Comparison of ENCODE assay signal across 8 cellular contexts in the genomic region with DNA sequence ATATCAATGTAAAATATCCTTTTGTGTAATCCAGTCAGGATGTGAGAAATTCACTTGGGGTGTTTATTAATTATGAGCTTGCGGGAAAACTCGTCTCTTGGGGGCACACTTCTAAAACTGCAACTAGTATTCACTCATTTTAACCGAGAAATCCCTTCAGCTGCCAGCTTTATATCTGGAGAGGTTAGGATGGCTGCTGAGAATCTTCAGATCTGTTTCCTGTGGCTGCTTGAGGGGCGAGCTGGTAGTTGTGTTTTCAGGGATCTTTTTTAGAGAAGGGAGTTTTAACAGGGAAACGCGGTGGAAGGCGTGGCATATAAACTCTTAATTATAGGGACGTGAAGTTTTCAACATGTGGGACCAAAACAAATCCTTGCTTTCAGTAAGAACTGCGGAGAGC. TPM values are rescaled to one million over a fixed set of nuclear protein-coding genes. Genes with fewer than 3 reads are reported as not detected.
DNase-seq lines count a peak whose midpoint lies in the region; ATAC-seq and TF ChIP-seq lines count a peak whose summit lies in the region.

No MANE protein-coding gene starts in this region.

- no peaks in the 10 kb centered on the region for H4K20me1 ChIP-seq in Karpas-422 (ENCODE audit: insufficient read depth, low read depth, low read length)

- no peaks in the 10 kb centered on the region for H3K9me2 ChIP-seq in Karpas-422 (replicated peaks; ENCODE audit: insufficient read depth, low read length)

- H3K4me1 ChIP-seq in Karpas-422 (ENCODE audit: low read length) (peaks cover 17% of the 10 kb centered on the region), lower lobe of right lung (peaks cover 32% of the 10 kb centered on the region), tibial artery (peaks cover 0 to 32% (median 7%) of the 10 kb centered on the region in 4 donors)

- H3K9me3 ChIP-seq in Karpas-422 (ENCODE audit: low read length) (no peaks in the 10 kb centered on the region), lower lobe of right lung (no peaks in the 10 kb centered on the region), tibial artery (no peaks in the 10 kb centered on the region)

- H2AFZ ChIP-seq in Karpas-422 (ENCODE audit: low read length), result 0 out of 2 replicates have a peak overlapping the region, but pooled peaks have one; percentile 24

- no peaks in the 10 kb centered on the region for H3K79me2 ChIP-seq in Karpas-422 (ENCODE audit: low read length)

- ATAC-seq in lower lobe of right lung, result no peak
- no peak for ATAC-seq in GM21529 (IDR thresholded peaks at IDR 0.05; ENCODE audit: unreplicated experiment)
- ATAC-seq in HG02588 (IDR thresholded peaks at IDR 0.05; ENCODE audit: unreplicated experiment), result no peak

- H3K27me3 Mint-ChIP-seq in CD14-positive monocyte (ENCODE audit: low read depth in 3 of 3), result peaks cover 0 to 4% (median 0%) of the 10 kb centered on the region in 3 donors

- H3K9me3 Mint-ChIP-seq in CD14-positive monocyte, result peaks cover 0 to 2% (median 0%) of the 10 kb centered on the region in 7 donors

- no peaks in the 10 kb centered on the region for H3K27me3 ChIP-seq in Karpas-422 (ENCODE audit: low read length)
- no peaks in the 10 kb centered on the region for H3K27me3 ChIP-seq in brain microvascular endothelial cell (replicated peaks)
- no peaks in the 10 kb centered on the region for H3K27me3 ChIP-seq in lower lobe of right lung (ENCODE audit: low read depth)
- H3K27me3 ChIP-seq in tibial artery, result no peaks in the 10 kb centered on the region

- in situ Hi-C loops in brain microvascular endothelial cell (cut with HindIII; ENCODE audit: low pct_ligation_motif_present, low sequenced_read_pairs), result no loop called here

- H3K4me3 ChIP-seq in Karpas-422 (ENCODE audit: low read length) (no peak overlapping the region), brain microvascular endothelial cell (ENCODE audit: low read depth, low read length) (peak overlapping the region; percentile 92), lower lobe of right lung (peak overlapping the region; percentile 92), tibial artery (peak overlapping the region; percentile 78 to 84)

- TF ChIP-seq CTCF in CD14-positive monocyte (IDR thresholded peaks at IDR 0.05) (no peak), brain microvascular endothelial cell (IDR thresholded peaks at IDR 0.05; ENCODE audit: low read depth, low read length, missing control alignments) (no peak), lower lobe of right lung (IDR thresholded peaks at IDR 0.05) (no peak), tibial artery (IDR thresholded peaks at IDR 0.05) (no peak)

- H3K27ac ChIP-seq in Karpas-422 (ENCODE audit: low read length), result no peak overlapping the region
- peak overlapping the region; percentile 96 for H3K27ac ChIP-seq in brain microvascular endothelial cell
- H3K27ac ChIP-seq in lower lobe of right lung, result peak overlapping the region; percentile 94
- peak overlapping the region; percentile 85 to 91 for H3K27ac ChIP-seq in tibial artery

- H3K36me3 Mint-ChIP-seq in CD14-positive monocyte, result no peaks in the 10 kb centered on the region

- peaks cover 26% of the 10 kb centered on the region for H3K4me1 Mint-ChIP-seq in CD14-positive monocyte

- intact Hi-C loops in CD14-positive monocyte (cut with micrococcal nuclease), result no loop called here
- intact Hi-C loops in lower lobe of right lung (cut with DNase I), result no loop called here
- intact Hi-C loops in tibial artery (cut with DNase I; ENCODE audit: low total_unique reads), result loop anchor here (10.0 kb wide), 3 partner anchors 90 to 340 kb away; no protein-coding TSS in a partner anchor

- H3K36me3 ChIP-seq in Karpas-422 (ENCODE audit: insufficient read depth, low read length) (no peaks in the 10 kb centered on the region), brain microvascular endothelial cell (replicated peaks) (peaks cover 4% of the 10 kb centered on the region), lower lobe of right lung (no peaks in the 10 kb centered on the region), tibial artery (no peaks in the 10 kb centered on the region)

- peak overlapping the region; percentile 75 for H3K4me2 ChIP-seq in Karpas-422 (ENCODE audit: low read depth, low read length, poor library complexity, severe bottlenecking)

- peak overlapping the region; percentile 46 to 98 for H3K4me3 Mint-ChIP-seq in CD14-positive monocyte

- DNase-seq in CD14-positive monocyte (ENCODE audit: low spot score) (no peak), Karpas-422 (no peak), brain microvascular endothelial cell (no peak), lower lobe of right lung (no peak), tibial artery (no peak)
- no peak for DNase-seq in activated CD4-positive, CD25-positive, alpha-beta regulatory T cell treated with anti-CD3 and anti-CD28 coated beads, Interleukin-2, amount 50 U/mL, for 72 hours

- peak overlapping the region; percentile 28; the same call in 1 of the 2 replicates for H3K9ac ChIP-seq in Karpas-422 (ENCODE audit: low read length)

- H3K27ac Mint-ChIP-seq in CD14-positive monocyte, result peak overlapping the region in 2 of 7 donors; percentile 13 to 19

RNA-seq across cellular contexts. Expression of a gene that starts 0.8 kb away (rescaled TPM):
- under 1 TPM; 0.25 to 0.79 TPM for polyA plus RNA-seq in CD14-positive monocyte
- total RNA-seq in Karpas-422 (2014; rRNA removed; shearing (Covaris generic); ENCODE audit: low replicate concordance), result 1.2 and 3.6 TPM in 2 replicates
- 117 TPM for total RNA-seq in lower lobe of right lung

Comparison
In these comparisons a context has a peak if more than half of its experiments do, and no peak if none do; other contexts are left out.
1. RNA of a gene that starts 0.8 kb away (total RNA-seq): 117 TPM in lower lobe of right lung (single experiment); 1.2 to 3.6 TPM in Karpas-422; every median in the first group is over 10 times any median in the second.